In the genomic region with DNA sequence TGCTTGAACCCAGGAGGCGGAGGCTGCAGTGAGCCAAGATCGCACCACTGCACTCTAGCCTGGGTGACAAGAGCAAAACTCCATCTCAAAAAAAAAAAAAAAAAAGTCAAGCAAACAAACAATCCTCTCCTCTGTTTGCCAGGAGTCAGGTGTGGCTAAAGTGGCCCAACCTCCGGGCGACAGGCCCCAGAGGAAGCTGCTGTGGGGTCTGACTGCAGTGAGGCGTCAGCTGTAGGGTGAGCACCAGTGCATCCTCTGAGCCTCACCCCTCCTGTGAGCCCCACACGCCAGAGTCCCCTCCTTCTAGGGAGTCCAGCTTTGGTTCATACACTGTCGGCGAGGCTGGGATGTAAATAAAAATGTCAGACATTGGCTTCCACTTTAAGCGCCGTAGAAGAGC, we compare ENCODE assay signal across 13 cellular contexts.
DNase-seq lines count a peak whose midpoint lies in the region; ATAC-seq, FAIRE-seq and TF ChIP-seq lines count a peak whose summit lies in the region.
"Had no signal": no experiment of that assay in that cellular context is flagged by ENCODE, and none has a peak within 500 bp of the region (broad histone marks: within the 10 kb centered on the region; RNA-seq: fewer than 3 reads in every experiment).

No MANE protein-coding gene starts in this region.

- peaks cover 3% of the 10 kb centered on the region; the same call in 1 of the 2 replicates for H3K9me3 Mint-ChIP-seq in WTC11

- no peak overlapping the region for H3K4me3 Mint-ChIP-seq in WTC11

- no peaks in the 10 kb centered on the region for H3K79me1 ChIP-seq in mesendoderm (ENCODE audit: low read length)

- no peak for TF ChIP-seq CTCF in WTC11 (IDR thresholded peaks at IDR 0.05)
- no peak for TF ChIP-seq CTCF in spleen (IDR thresholded peaks at IDR 0.05 in 8 of 11, conservative IDR thresholded peaks at IDR 0.05 in 3 of 11)

- peak; percentile 32 for DNase-seq in H7
- peak; percentile 7 for DNase-seq in WTC11 (ENCODE audit: low spot score)
- peak in 1 of 2 donors; percentile 5 for DNase-seq in left colon
- peak; percentile 54 for DNase-seq in spleen
- no peak for DNase-seq in RCC 7860 (ENCODE audit: low spot score)
- no peak for DNase-seq in mesendoderm
- DNase-seq: NCI-H1092, NCI-H1694, NCI-H446, NCI-H748 treated with DMSO at 0.1 percent for 48 hours, Right ventricle myocardium superior had no signal

- ATAC-seq in WTC11, result no peak
- ATAC-seq in left colon, result peak; percentile 33
- ATAC-seq in GM21619 (IDR thresholded peaks at IDR 0.05; ENCODE audit: unreplicated experiment), result no peak
- ATAC-seq: HCT116 had no signal

- H3K27me3 Mint-ChIP-seq in WTC11 (ENCODE audit: low read depth), result peaks cover 5% of the 10 kb centered on the region; the same call in 1 of the 2 replicates

- no peak overlapping the region for H3K23ac ChIP-seq in mesendoderm (ENCODE audit: low read length)

- no peak for TF ChIP-seq POLR2A in spleen (IDR thresholded peaks at IDR 0.05)

- H2BK5ac ChIP-seq in mesendoderm (ENCODE audit: low read length), result no peak overlapping the region

- no peaks in the 10 kb centered on the region for H3K79me2 ChIP-seq in mesendoderm (ENCODE audit: control insufficient read depth, insufficient read depth, low read length)

- H3K4me1 ChIP-seq in spleen, result peaks cover 0 to 15% (median 0%) of the 10 kb centered on the region in 6 donors
- peaks cover 3% of the 10 kb centered on the region for H3K4me1 ChIP-seq in mesendoderm (ENCODE audit: control insufficient read depth, low read depth, low read length)

- H3K4me3 ChIP-seq in H7 (ENCODE audit: insufficient read depth, low read depth, low read length), result no peak overlapping the region
- no peak overlapping the region for H3K4me3 ChIP-seq in spleen
- no peak overlapping the region for H3K4me3 ChIP-seq in mesendoderm (ENCODE audit: low read length)

- H3K56ac ChIP-seq in mesendoderm (ENCODE audit: low read length), result no peak overlapping the region

- intact Hi-C loops in left colon (cut with DNase I, micrococcal nuclease) (no loop called here), spleen (cut with DNase I; ENCODE audit: low total_unique reads) (no loop called here)

- H3K9me3 ChIP-seq in spleen, result no peaks in the 10 kb centered on the region

- no peak overlapping the region for H3K4me2 ChIP-seq in mesendoderm (ENCODE audit: low read length)

- H3K27ac ChIP-seq in spleen, result no peak overlapping the region
- H3K27ac ChIP-seq in mesendoderm (ENCODE audit: low read depth, low read length), result no peak overlapping the region

- H2AK5ac ChIP-seq in mesendoderm (ENCODE audit: low read length), result no peak overlapping the region

- H3K27me3 ChIP-seq in H7 (ENCODE audit: control insufficient read depth, insufficient read depth, low read length), result no peaks in the 10 kb centered on the region
- no peaks in the 10 kb centered on the region for H3K27me3 ChIP-seq in spleen (replicated peaks in 1 of 7)
- no peaks in the 10 kb centered on the region for H3K27me3 ChIP-seq in mesendoderm (ENCODE audit: insufficient read depth, low read length, poor library complexity)

- no peak overlapping the region for H3K27ac Mint-ChIP-seq in WTC11

- H2BK120ac ChIP-seq in mesendoderm (ENCODE audit: low read depth, low read length), result no peak overlapping the region

- H3K4me1 Mint-ChIP-seq in WTC11, result peaks cover 23% of the 10 kb centered on the region

- H3K36me3 ChIP-seq in H7 (replicated peaks; ENCODE audit: control insufficient read depth, insufficient read depth, low read length) (no peaks in the 10 kb centered on the region), spleen (no peaks in the 10 kb centered on the region), mesendoderm (ENCODE audit: control insufficient read depth, insufficient read depth, low read length) (no peaks in the 10 kb centered on the region)

- no peak overlapping the region for H4K5ac ChIP-seq in mesendoderm (ENCODE audit: low read length)

- FAIRE-seq in RCC 7860 (lab: Jason Lieb, UNC), result no peak

- CTCF ChIA-PET in WTC11 (lab: Charles Lee), result interaction anchor here (1.0 to 2.0 kb wide), 2 partner anchors 7 to 74 kb away, joined by 4 to 16 read pairs; no protein-coding TSS in a partner anchor

- 75 to 91% (median 84%) methylated on average over 10 of the region's 10 CpGs for WGBS in spleen, 5 donors
- WGBS in mesendoderm (ENCODE audit: extremely low coverage, insufficient coverage, low lambda C conversion rate), result no CpG with 5 or more reads among the region's 10 CpGs

- no peaks in the 10 kb centered on the region for H3K36me3 Mint-ChIP-seq in WTC11

- POLR2A ChIA-PET in WTC11 (lab: Charles Lee), result no interaction called here

- H3K4ac ChIP-seq in mesendoderm (ENCODE audit: low read depth, low read length), result no peak overlapping the region

- H3K18ac ChIP-seq in mesendoderm (ENCODE audit: low read length), result no peak overlapping the region

- no peak overlapping the region for H3K9ac ChIP-seq in mesendoderm (ENCODE audit: low read length)

- no peak overlapping the region for H4K8ac ChIP-seq in mesendoderm (ENCODE audit: low read depth, low read length)

- no peak overlapping the region for H2BK15ac ChIP-seq in mesendoderm (replicated peaks; ENCODE audit: low read depth)

TF ChIP-seq in WTC11, 78 proteins besides CTCF, POLR2A, EP300 and RAD21 (continues in another document):
- no peak for TF ChIP-seq ZNF138 (CRISPR knock-in tag; conservative IDR thresholded peaks at IDR 0.05)
- no peak for TF ChIP-seq NR2C2 (CRISPR knock-in tag; IDR thresholded peaks at IDR 0.05)
- no peak for TF ChIP-seq ZNF671 (CRISPR knock-in tag; IDR thresholded peaks at IDR 0.05)
- TF ChIP-seq, protein P1, sequence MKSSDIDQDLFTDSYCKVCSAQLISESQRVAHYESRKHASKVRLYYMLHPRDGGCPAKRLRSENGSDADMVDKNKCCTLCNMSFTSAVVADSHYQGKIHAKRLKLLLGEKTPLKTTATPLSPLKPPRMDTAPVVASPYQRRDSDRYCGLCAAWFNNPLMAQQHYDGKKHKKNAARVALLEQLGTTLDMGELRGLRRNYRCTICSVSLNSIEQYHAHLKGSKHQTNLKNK (CRISPR knock-in tag; IDR thresholded peaks at IDR 0.05), result no peak
- TF ChIP-seq, protein P2, sequence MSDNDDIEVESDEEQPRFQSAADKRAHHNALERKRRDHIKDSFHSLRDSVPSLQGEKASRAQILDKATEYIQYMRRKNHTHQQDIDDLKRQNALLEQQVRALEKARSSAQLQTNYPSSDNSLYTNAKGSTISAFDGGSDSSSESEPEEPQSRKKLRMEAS (CRISPR knock-in tag; IDR thresholded peaks at IDR 0.05), result no peak
- TF ChIP-seq, protein P3, sequence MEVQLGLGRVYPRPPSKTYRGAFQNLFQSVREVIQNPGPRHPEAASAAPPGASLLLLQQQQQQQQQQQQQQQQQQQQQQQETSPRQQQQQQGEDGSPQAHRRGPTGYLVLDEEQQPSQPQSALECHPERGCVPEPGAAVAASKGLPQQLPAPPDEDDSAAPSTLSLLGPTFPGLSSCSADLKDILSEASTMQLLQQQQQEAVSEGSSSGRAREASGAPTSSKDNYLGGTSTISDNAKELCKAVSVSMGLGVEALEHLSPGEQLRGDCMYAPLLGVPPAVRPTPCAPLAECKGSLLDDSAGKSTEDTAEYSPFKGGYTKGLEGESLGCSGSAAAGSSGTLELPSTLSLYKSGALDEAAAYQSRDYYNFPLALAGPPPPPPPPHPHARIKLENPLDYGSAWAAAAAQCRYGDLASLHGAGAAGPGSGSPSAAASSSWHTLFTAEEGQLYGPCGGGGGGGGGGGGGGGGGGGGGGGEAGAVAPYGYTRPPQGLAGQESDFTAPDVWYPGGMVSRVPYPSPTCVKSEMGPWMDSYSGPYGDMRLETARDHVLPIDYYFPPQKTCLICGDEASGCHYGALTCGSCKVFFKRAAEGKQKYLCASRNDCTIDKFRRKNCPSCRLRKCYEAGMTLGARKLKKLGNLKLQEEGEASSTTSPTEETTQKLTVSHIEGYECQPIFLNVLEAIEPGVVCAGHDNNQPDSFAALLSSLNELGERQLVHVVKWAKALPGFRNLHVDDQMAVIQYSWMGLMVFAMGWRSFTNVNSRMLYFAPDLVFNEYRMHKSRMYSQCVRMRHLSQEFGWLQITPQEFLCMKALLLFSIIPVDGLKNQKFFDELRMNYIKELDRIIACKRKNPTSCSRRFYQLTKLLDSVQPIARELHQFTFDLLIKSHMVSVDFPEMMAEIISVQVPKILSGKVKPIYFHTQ (CRISPR knock-in tag; IDR thresholded peaks at IDR 0.05), result no peak
- TF ChIP-seq, protein P4, sequence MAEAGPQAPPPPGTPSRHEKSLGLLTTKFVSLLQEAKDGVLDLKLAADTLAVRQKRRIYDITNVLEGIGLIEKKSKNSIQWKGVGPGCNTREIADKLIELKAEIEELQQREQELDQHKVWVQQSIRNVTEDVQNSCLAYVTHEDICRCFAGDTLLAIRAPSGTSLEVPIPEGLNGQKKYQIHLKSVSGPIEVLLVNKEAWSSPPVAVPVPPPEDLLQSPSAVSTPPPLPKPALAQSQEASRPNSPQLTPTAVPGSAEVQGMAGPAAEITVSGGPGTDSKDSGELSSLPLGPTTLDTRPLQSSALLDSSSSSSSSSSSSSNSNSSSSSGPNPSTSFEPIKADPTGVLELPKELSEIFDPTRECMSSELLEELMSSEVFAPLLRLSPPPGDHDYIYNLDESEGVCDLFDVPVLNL (CRISPR knock-in tag; IDR thresholded peaks at IDR 0.05; ENCODE audit: borderline replicate concordance, low read depth), result no peak
- TF ChIP-seq ZNF219 (CRISPR knock-in tag; IDR thresholded peaks at IDR 0.05; ENCODE audit: borderline replicate concordance), result no peak
- TF ChIP-seq, protein P5, sequence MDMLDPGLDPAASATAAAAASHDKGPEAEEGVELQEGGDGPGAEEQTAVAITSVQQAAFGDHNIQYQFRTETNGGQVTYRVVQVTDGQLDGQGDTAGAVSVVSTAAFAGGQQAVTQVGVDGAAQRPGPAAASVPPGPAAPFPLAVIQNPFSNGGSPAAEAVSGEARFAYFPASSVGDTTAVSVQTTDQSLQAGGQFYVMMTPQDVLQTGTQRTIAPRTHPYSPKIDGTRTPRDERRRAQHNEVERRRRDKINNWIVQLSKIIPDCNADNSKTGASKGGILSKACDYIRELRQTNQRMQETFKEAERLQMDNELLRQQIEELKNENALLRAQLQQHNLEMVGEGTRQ (CRISPR knock-in tag; IDR thresholded peaks at IDR 0.05), result no peak
- TF ChIP-seq FOXJ3 (CRISPR knock-in tag; IDR thresholded peaks at IDR 0.05; ENCODE audit: borderline replicate concordance), result no peak
- TF ChIP-seq OVOL2 (CRISPR knock-in tag; IDR thresholded peaks at IDR 0.05; ENCODE audit: borderline replicate concordance), result no peak
- no peak for TF ChIP-seq SOX15 (CRISPR knock-in tag; IDR thresholded peaks at IDR 0.05)
- no peak for TF ChIP-seq ZNF263 (CRISPR knock-in tag; IDR thresholded peaks at IDR 0.05; ENCODE audit: low read depth)

Comparison
In these comparisons a context has a peak if more than half of its experiments do, and no peak if none do; other contexts are left out.
1. DNase-seq: peak in H7 (single experiment), WTC11 (single experiment) and spleen (single experiment); none in RCC 7860 (single experiment) and mesendoderm (single experiment).